32 cellular contexts compared by ENCODE assay signal in the genomic region with DNA sequence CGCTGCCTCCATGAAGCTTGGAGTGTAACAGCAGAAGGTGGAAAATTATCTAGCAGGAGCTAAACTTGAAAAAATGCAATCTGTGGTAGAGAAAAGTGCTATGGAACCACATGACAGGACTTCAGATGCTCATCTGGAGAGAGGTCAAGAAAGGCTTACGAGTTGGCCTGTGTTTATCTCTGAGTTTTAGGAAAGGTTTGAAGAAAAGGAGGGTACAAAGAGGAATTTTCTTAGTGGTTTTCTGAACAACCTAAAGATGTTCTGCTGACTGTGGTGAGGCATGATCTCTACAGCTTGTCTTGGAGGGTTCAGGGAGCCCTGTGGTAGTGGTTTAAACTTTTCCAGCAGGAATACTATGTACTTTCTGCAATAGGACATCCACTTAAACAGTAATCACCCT.
"Had no signal": no experiment of that assay in that cellular context is flagged by ENCODE, and none has a peak within 500 bp of the region (broad histone marks: within the 10 kb centered on the region; RNA-seq: fewer than 3 reads in every experiment).

No MANE protein-coding gene starts in this region.

- H3K27ac ChIP-seq: adrenal gland, body of pancreas, epithelial cell of prostate, esophagus squamous epithelium, heart left ventricle had no signal

- H3K36me3 ChIP-seq: adrenal gland, esophagus squamous epithelium, heart left ventricle had no signal

- H3K9me3 Mint-ChIP-seq: activated CD4-positive, alpha-beta memory T cell treated with anti-CD3 and anti-CD28 coated beads for 36 hours; activated CD4-positive, alpha-beta T cell treated with anti-CD3 and anti-CD28 coated beads, Interleukin-2, amount 10 ng/mL, durations not matched to agents 24 days and 14 days; activated naive CD4-positive, alpha-beta T cell treated with anti-CD3 and anti-CD28 coated beads for 36 hours; activated naive CD4-positive, alpha-beta T cell treated with anti-CD3 and anti-CD28 coated beads, Interleukin-2, amount 50 U/mL, for 24 hours; activated naive CD8-positive, alpha-beta T cell treated with anti-CD3 and anti-CD28 coated beads for 36 hours; activated naive CD8-positive, alpha-beta T cell treated with anti-CD3 and anti-CD28 coated beads, Interleukin-2, amount 50 U/mL, for 24 hours; activated T-helper 1 cell treated with anti-CD3 and anti-CD28 coated beads, Interleukin-12 subunit alpha, Interleukin-12 subunit beta, Interleukin-2, Interleukin-4 antibody, amounts not matched to agents 30 ng/mL and 10 ng/mL and 1 ng/mL, durations not matched to agents 14 hours and 24 hours and 36 hours; activated T-helper 2 cell treated with anti-CD3 and anti-CD28 coated beads, Interferon-gamma antibody, Interleukin-2, Interleukin-4, amounts not matched to agents 10 μg/mL and 5 μg/mL and 100 μg/mL, durations not matched to agents 14 hours and 24 hours and 36 hours had no signal

- H3K4me3 ChIP-seq: adrenal gland, body of pancreas, esophagus squamous epithelium, heart left ventricle had no signal

- H3K4me1 Mint-ChIP-seq: activated CD4-positive, alpha-beta T cell treated with anti-CD3 and anti-CD28 coated beads for 36 hours; activated CD4-positive, alpha-beta T cell treated with anti-CD3 and anti-CD28 coated beads, Interleukin-2, amount 10 ng/mL, durations not matched to agents 24 days and 14 days; activated CD8-positive, alpha-beta memory T cell treated with anti-CD3 and anti-CD28 coated beads, Interleukin-2, amount 10 ng/mL, durations not matched to agents 7 days and 5 days; activated naive CD4-positive, alpha-beta T cell treated with anti-CD3 and anti-CD28 coated beads, Interleukin-2, amount 50 U/mL, for 24 hours; activated naive CD8-positive, alpha-beta T cell treated with anti-CD3 and anti-CD28 coated beads for 36 hours; activated naive CD8-positive, alpha-beta T cell treated with anti-CD3 and anti-CD28 coated beads, Interleukin-2, amount 50 U/mL, for 24 hours had no signal

- H3K27me3 ChIP-seq: body of pancreas had no signal

- DNase-seq: activated CD4-positive, alpha-beta memory T cell treated with anti-CD3 and anti-CD28 coated beads for 36 hours; activated CD4-positive, alpha-beta T cell treated with anti-CD3 and anti-CD28 coated beads for 36 hours; activated CD4-positive, alpha-beta T cell treated with anti-CD3 and anti-CD28 coated beads, Interleukin-2, amount 10 ng/mL, durations not matched to agents 24 days and 14 days; activated CD4-positive, CD25-positive, alpha-beta regulatory T cell; activated CD4-positive, CD25-positive, alpha-beta regulatory T cell treated with anti-CD3 and anti-CD28 coated beads, Interleukin-2, amount 50 U/mL, for 72 hours; activated CD8-positive, alpha-beta memory T cell treated with anti-CD3 and anti-CD28 coated beads, Interleukin-2, amount 10 ng/mL, durations not matched to agents 7 days and 5 days; activated CD8-positive, alpha-beta memory T cell treated with anti-CD3 and anti-CD28 coated beads, Interleukin-2, amount 50 U/mL, for 4 hours; activated CD8-positive, alpha-beta T cell treated with anti-CD3 and anti-CD28 coated beads, Interleukin-2, amount 10 ng/mL, durations not matched to agents 7 days and 5 days; activated effector memory CD4-positive, alpha-beta T cell treated with anti-CD3 and anti-CD28 coated beads, Interleukin-2, amount 50 U/mL, for 16 hours; activated naive CD4-positive, alpha-beta T cell treated with anti-CD3 and anti-CD28 coated beads for 36 hours; activated naive CD8-positive, alpha-beta T cell treated with anti-CD3 and anti-CD28 coated beads for 36 hours; activated naive CD8-positive, alpha-beta T cell treated with anti-CD3 and anti-CD28 coated beads, Interleukin-2, amount 50 U/mL, for 24 hours; activated T-cell treated with anti-CD3 and anti-CD28 coated beads, Interleukin-2, amount 50 U/mL, for 1 hour; activated T-cell treated with anti-CD3 and anti-CD28 coated beads, Interleukin-2, amount 50 U/mL, for 48 hours; adrenal gland; body of pancreas; caudate nucleus; cortex of kidney; effector CD8-positive, alpha-beta T cell; esophagus squamous epithelium; foreskin fibroblast; heart left ventricle; T-helper 2 cell had no signal

- FAIRE-seq: colon, endometrium, endothelial cell of umbilical vein, frontal cortex, TTC549 had no signal

- H3K9me3 ChIP-seq: adrenal gland, body of pancreas, esophagus squamous epithelium, heart left ventricle had no signal

- H3K27ac Mint-ChIP-seq: activated CD4-positive, alpha-beta memory T cell treated with anti-CD3 and anti-CD28 coated beads for 36 hours; activated CD4-positive, alpha-beta T cell treated with anti-CD3 and anti-CD28 coated beads for 36 hours; activated CD4-positive, alpha-beta T cell treated with anti-CD3 and anti-CD28 coated beads, Interleukin-2, amount 10 ng/mL, durations not matched to agents 24 days and 14 days; activated CD8-positive, alpha-beta memory T cell treated with anti-CD3 and anti-CD28 coated beads, Interleukin-2, amount 10 ng/mL, durations not matched to agents 7 days and 5 days; activated CD8-positive, alpha-beta T cell treated with anti-CD3 and anti-CD28 coated beads, Interleukin-2, amount 10 ng/mL, durations not matched to agents 7 days and 5 days; activated naive CD4-positive, alpha-beta T cell treated with anti-CD3 and anti-CD28 coated beads for 36 hours; activated naive CD4-positive, alpha-beta T cell treated with anti-CD3 and anti-CD28 coated beads, Interleukin-2, amount 50 U/mL, for 24 hours; activated naive CD8-positive, alpha-beta T cell treated with anti-CD3 and anti-CD28 coated beads for 36 hours; activated naive CD8-positive, alpha-beta T cell treated with anti-CD3 and anti-CD28 coated beads, Interleukin-2, amount 50 U/mL, for 24 hours; activated T-helper 1 cell treated with anti-CD3 and anti-CD28 coated beads, Interleukin-12 subunit alpha, Interleukin-12 subunit beta, Interleukin-2, Interleukin-4 antibody, amounts not matched to agents 30 ng/mL and 10 ng/mL and 1 ng/mL, durations not matched to agents 14 hours and 24 hours and 36 hours; activated T-helper 2 cell treated with anti-CD3 and anti-CD28 coated beads, Interferon-gamma antibody, Interleukin-2, Interleukin-4, amounts not matched to agents 10 μg/mL and 5 μg/mL and 100 μg/mL, durations not matched to agents 14 hours and 24 hours and 36 hours had no signal

- H3K4me3 Mint-ChIP-seq: activated CD4-positive, alpha-beta memory T cell treated with anti-CD3 and anti-CD28 coated beads for 36 hours; activated CD4-positive, alpha-beta T cell treated with anti-CD3 and anti-CD28 coated beads for 36 hours; activated CD4-positive, alpha-beta T cell treated with anti-CD3 and anti-CD28 coated beads, Interleukin-2, amount 10 ng/mL, durations not matched to agents 24 days and 14 days; activated CD8-positive, alpha-beta memory T cell treated with anti-CD3 and anti-CD28 coated beads, Interleukin-2, amount 10 ng/mL, durations not matched to agents 7 days and 5 days; activated CD8-positive, alpha-beta T cell treated with anti-CD3 and anti-CD28 coated beads, Interleukin-2, amount 10 ng/mL, durations not matched to agents 7 days and 5 days; activated naive CD4-positive, alpha-beta T cell treated with anti-CD3 and anti-CD28 coated beads for 36 hours; activated naive CD4-positive, alpha-beta T cell treated with anti-CD3 and anti-CD28 coated beads, Interleukin-2, amount 50 U/mL, for 24 hours; activated naive CD8-positive, alpha-beta T cell treated with anti-CD3 and anti-CD28 coated beads for 36 hours; activated naive CD8-positive, alpha-beta T cell treated with anti-CD3 and anti-CD28 coated beads, Interleukin-2, amount 50 U/mL, for 24 hours; activated T-helper 1 cell treated with anti-CD3 and anti-CD28 coated beads, Interleukin-12 subunit alpha, Interleukin-12 subunit beta, Interleukin-2, Interleukin-4 antibody, amounts not matched to agents 30 ng/mL and 10 ng/mL and 1 ng/mL, durations not matched to agents 14 hours and 24 hours and 36 hours had no signal

- H3K36me3 Mint-ChIP-seq: activated CD4-positive, alpha-beta memory T cell treated with anti-CD3 and anti-CD28 coated beads for 36 hours; activated CD8-positive, alpha-beta memory T cell treated with anti-CD3 and anti-CD28 coated beads, Interleukin-2, amount 10 ng/mL, durations not matched to agents 7 days and 5 days; activated naive CD4-positive, alpha-beta T cell treated with anti-CD3 and anti-CD28 coated beads, Interleukin-2, amount 50 U/mL, for 24 hours; activated naive CD8-positive, alpha-beta T cell treated with anti-CD3 and anti-CD28 coated beads for 36 hours had no signal
